Comparison of ENCODE assay signal across 9 cellular contexts in genomic region chr17:7440823-7441174, GRCh38.
DNase-seq lines count a peak whose midpoint lies in the region; ATAC-seq and TF ChIP-seq lines count a peak whose summit lies in the region.
"Had no signal": no experiment of that assay in that cellular context is flagged by ENCODE, and none has a peak within 500 bp of the region (broad histone marks: within the 10 kb centered on the region; RNA-seq: fewer than 3 reads in every experiment).

No MANE protein-coding gene starts in this region.

- peaks cover 4% of the 10 kb centered on the region for H3K36me3 Mint-ChIP-seq in activated naive CD8-positive, alpha-beta T cell treated with anti-CD3 and anti-CD28 coated beads, Interleukin-2, amount 50 U/mL, for 24 hours (ENCODE audit: low read depth)

- H3K4me1 Mint-ChIP-seq in activated naive CD8-positive, alpha-beta T cell treated with anti-CD3 and anti-CD28 coated beads, Interleukin-2, amount 50 U/mL, for 24 hours: peaks cover 49% of the 10 kb centered on the region

- POLR2A ChIA-PET in HEK293 (lab: Yijun Ruan, JAX): interaction anchor here (0.5 to 3.1 kb wide), 11 partner anchors 10 to 210 kb away, joined by 3 to 21 read pairs (median 3); partner anchors contain the start of genes PLSCR3, POLR2A, TMEM256 and ZBTB4

- peak overlapping the region; percentile 80 for H3K4me3 Mint-ChIP-seq in activated naive CD8-positive, alpha-beta T cell treated with anti-CD3 and anti-CD28 coated beads, Interleukin-2, amount 50 U/mL, for 24 hours

- H3K4me1 ChIP-seq in HEK293 (ENCODE audit: control insufficient read depth, insufficient read depth, low read length): peaks cover 30% of the 10 kb centered on the region

- no peak for DNase-seq in AG09309 (ENCODE audit: low read depth)
- peak; percentile 55 for DNase-seq in activated naive CD8-positive, alpha-beta T cell treated with anti-CD3 and anti-CD28 coated beads, Interleukin-2, amount 50 U/mL, for 24 hours
- DNase-seq in kidney tubule cell (ENCODE audit: low spot score): peak; percentile 68

- H3K9me3 Mint-ChIP-seq in activated naive CD8-positive, alpha-beta T cell treated with anti-CD3 and anti-CD28 coated beads, Interleukin-2, amount 50 U/mL, for 24 hours: no peaks in the 10 kb centered on the region

- H3K4me3 ChIP-seq in AG09309 (ENCODE audit: control insufficient read depth, low read depth, low read length): no peak overlapping the region; the same call in 1 of the 2 replicates
- H3K4me3 ChIP-seq in HEK293 (ENCODE audit: low read depth, low read length): no peak overlapping the region

- CTCF ChIA-PET in HEK293 (lab: Yijun Ruan, JAX): interaction anchor here (0.6 to 3.8 kb wide), 3 partner anchors 21 to 394 kb away, joined by 3 to 18 read pairs (median 3); partner anchors contain the start of gene TMEM95

- TF ChIP-seq CTCF in AG09309 (IDR thresholded peaks at IDR 0.05; ENCODE audit: control insufficient read depth, insufficient read depth, low read depth, low read length, missing control alignments): peak; percentile 11
- TF ChIP-seq CTCF in HEK293 (tag by site-specific recombination; IDR thresholded peaks at IDR 0.05): peak; percentile 60; the same call in 1 of the 2 replicates

- H3K27me3 Mint-ChIP-seq in activated naive CD8-positive, alpha-beta T cell treated with anti-CD3 and anti-CD28 coated beads, Interleukin-2, amount 50 U/mL, for 24 hours: peaks cover 58% of the 10 kb centered on the region

- no peak for ATAC-seq in activated naive CD8-positive, alpha-beta T cell treated with anti-CD3 and anti-CD28 coated beads, Interleukin-2, amount 50 U/mL, for 24 hours
- ATAC-seq in GM21717 (IDR thresholded peaks at IDR 0.05; ENCODE audit: unreplicated experiment): no peak
- ATAC-seq in GM19324 (IDR thresholded peaks at IDR 0.05; ENCODE audit: low FRiP score, unreplicated experiment): no peak
- no peak for ATAC-seq in HG02763 (IDR thresholded peaks at IDR 0.05; ENCODE audit: unreplicated experiment)
- ATAC-seq in GM21447 (IDR thresholded peaks at IDR 0.05; ENCODE audit: unreplicated experiment): no peak
- ATAC-seq: HCT116 had no signal

- no peaks in the 10 kb centered on the region for H3K36me3 ChIP-seq in HEK293 (ENCODE audit: control insufficient read depth in 2 of 2, insufficient read depth in 1 of 2, low read length in 2 of 2)

- no peaks in the 10 kb centered on the region for H3K9me3 ChIP-seq in HEK293 (ENCODE audit: control insufficient read depth, insufficient read depth, low read depth, low read length)

- no peak overlapping the region for H3K27ac Mint-ChIP-seq in activated naive CD8-positive, alpha-beta T cell treated with anti-CD3 and anti-CD28 coated beads, Interleukin-2, amount 50 U/mL, for 24 hours

- H3K27ac ChIP-seq in HEK293 (ENCODE audit: extremely low read depth, low read depth, low read length): peak overlapping the region; percentile 74; the same call in 1 of the 2 replicates

TF ChIP-seq in HEK293, 187 proteins besides CTCF, POLR2A, EP300 and RAD21 (continues in another document):
- TF ChIP-seq IKZF3 (tag by site-specific recombination; IDR thresholded peaks at IDR 0.05): 0 out of 2 replicates have a peak, but pooled peaks have one; percentile 6
- no peak for TF ChIP-seq HOXD13 (CRISPR knock-in tag; IDR thresholded peaks at IDR 0.05; ENCODE audit: borderline replicate concordance)
- TF ChIP-seq, protein P1, sequence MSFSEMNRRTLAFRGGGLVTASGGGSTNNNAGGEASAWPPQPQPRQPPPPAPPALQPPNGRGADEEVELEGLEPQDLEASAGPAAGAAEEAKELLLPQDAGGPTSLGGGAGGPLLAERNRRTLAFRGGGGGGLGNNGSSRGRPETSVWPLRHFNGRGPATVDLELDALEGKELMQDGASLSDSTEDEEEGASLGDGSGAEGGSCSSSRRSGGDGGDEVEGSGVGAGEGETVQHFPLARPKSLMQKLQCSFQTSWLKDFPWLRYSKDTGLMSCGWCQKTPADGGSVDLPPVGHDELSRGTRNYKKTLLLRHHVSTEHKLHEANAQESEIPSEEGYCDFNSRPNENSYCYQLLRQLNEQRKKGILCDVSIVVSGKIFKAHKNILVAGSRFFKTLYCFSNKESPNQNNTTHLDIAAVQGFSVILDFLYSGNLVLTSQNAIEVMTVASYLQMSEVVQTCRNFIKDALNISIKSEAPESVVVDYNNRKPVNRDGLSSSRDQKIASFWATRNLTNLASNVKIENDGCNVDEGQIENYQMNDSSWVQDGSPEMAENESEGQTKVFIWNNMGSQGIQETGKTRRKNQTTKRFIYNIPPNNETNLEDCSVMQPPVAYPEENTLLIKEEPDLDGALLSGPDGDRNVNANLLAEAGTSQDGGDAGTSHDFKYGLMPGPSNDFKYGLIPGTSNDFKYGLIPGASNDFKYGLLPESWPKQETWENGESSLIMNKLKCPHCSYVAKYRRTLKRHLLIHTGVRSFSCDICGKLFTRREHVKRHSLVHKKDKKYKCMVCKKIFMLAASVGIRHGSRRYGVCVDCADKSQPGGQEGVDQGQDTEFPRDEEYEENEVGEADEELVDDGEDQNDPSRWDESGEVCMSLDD (tag by site-specific recombination; IDR thresholded peaks at IDR 0.05): peak; percentile 51; the same call in 1 of the 2 replicates
- TF ChIP-seq ZIC2 (tag by site-specific recombination; IDR thresholded peaks at IDR 0.05): peak; percentile 79
- peak; percentile 93 for TF ChIP-seq PATZ1 (tag by site-specific recombination; IDR thresholded peaks at IDR 0.05)
- TF ChIP-seq ZEB2 (tag by site-specific recombination; IDR thresholded peaks at IDR 0.05): peak; percentile 33
- TF ChIP-seq EGR2 (tag by site-specific recombination; IDR thresholded peaks at IDR 0.05; ENCODE audit: low read depth): peak; percentile 65
- TF ChIP-seq YY2 (tag by site-specific recombination; IDR thresholded peaks at IDR 0.05): no peak
- TF ChIP-seq ZSCAN30 (tag by site-specific recombination; IDR thresholded peaks at IDR 0.05): 0 out of 2 replicates have a peak, but pooled peaks have one; percentile 23
- no peak for TF ChIP-seq ZNF121 (tag by site-specific recombination; IDR thresholded peaks at IDR 0.05)
- no peak for TF ChIP-seq SP2 (tag by site-specific recombination; IDR thresholded peaks at IDR 0.05)
- TF ChIP-seq ZNF433 (tag by site-specific recombination; IDR thresholded peaks at IDR 0.05; ENCODE audit: low read depth): no peak
- peak; percentile 47; the same call in 1 of the 2 replicates for TF ChIP-seq KLF16 (tag by site-specific recombination; IDR thresholded peaks at IDR 0.05)
- TF ChIP-seq, protein P2, sequence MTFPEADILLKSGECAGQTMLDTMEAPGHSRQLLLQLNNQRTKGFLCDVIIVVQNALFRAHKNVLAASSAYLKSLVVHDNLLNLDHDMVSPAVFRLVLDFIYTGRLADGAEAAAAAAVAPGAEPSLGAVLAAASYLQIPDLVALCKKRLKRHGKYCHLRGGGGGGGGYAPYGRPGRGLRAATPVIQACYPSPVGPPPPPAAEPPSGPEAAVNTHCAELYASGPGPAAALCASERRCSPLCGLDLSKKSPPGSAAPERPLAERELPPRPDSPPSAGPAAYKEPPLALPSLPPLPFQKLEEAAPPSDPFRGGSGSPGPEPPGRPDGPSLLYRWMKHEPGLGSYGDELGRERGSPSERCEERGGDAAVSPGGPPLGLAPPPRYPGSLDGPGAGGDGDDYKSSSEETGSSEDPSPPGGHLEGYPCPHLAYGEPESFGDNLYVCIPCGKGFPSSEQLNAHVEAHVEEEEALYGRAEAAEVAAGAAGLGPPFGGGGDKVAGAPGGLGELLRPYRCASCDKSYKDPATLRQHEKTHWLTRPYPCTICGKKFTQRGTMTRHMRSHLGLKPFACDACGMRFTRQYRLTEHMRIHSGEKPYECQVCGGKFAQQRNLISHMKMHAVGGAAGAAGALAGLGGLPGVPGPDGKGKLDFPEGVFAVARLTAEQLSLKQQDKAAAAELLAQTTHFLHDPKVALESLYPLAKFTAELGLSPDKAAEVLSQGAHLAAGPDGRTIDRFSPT (tag by site-specific recombination; IDR thresholded peaks at IDR 0.05): peak; percentile 40; the same call in 1 of the 2 replicates
- TF ChIP-seq ZBTB8A (tag by site-specific recombination; IDR thresholded peaks at IDR 0.05): peak; percentile 44
- no peak for TF ChIP-seq ZNF221 (tag by site-specific recombination; IDR thresholded peaks at IDR 0.05; ENCODE audit: borderline replicate concordance)
- TF ChIP-seq SCRT2 (tag by site-specific recombination; IDR thresholded peaks at IDR 0.05): peak; percentile 93
- TF ChIP-seq GLIS1 (tag by site-specific recombination; IDR thresholded peaks at IDR 0.05): peak; percentile 33
- TF ChIP-seq ZFP69B (tag by site-specific recombination; IDR thresholded peaks at IDR 0.05): no peak
- TF ChIP-seq KLF10 (tag by site-specific recombination; IDR thresholded peaks at IDR 0.05): no peak
- TF ChIP-seq GLIS2 (tag by site-specific recombination; IDR thresholded peaks at IDR 0.05): peak; percentile 56; the same call in 1 of the 2 replicates
- TF ChIP-seq ZNF561 (tag by site-specific recombination; IDR thresholded peaks at IDR 0.05; ENCODE audit: borderline replicate concordance): 0 out of 2 replicates have a peak, but pooled peaks have one; percentile 25
